In genomic region chr22:21624120-21624879, GRCh38 we compare ENCODE assay signal across 8 cellular contexts. TPM values are rescaled to one million over a fixed set of nuclear protein-coding genes. Genes with fewer than 3 reads are reported as not detected.
DNase-seq lines count a peak whose midpoint lies in the region; ATAC-seq and TF ChIP-seq lines count a peak whose summit lies in the region.

No MANE protein-coding gene starts in this region.

- ATAC-seq in activated T-cell treated with anti-CD3 and anti-CD28 coated beads, Interleukin-2, amount 50 U/mL, for 72 hours (replicated peaks in 1 of 2) = peak in 1 of 2 donors; percentile 10
- ATAC-seq in GM19324 (IDR thresholded peaks at IDR 0.05; ENCODE audit: low FRiP score, unreplicated experiment) = no peak

- H3K36me3 ChIP-seq in MG63 (peaks cover 46% of the 10 kb centered on the region), uterus (no peaks in the 10 kb centered on the region)

- DNase-seq in D341Med (ENCODE audit: low spot score) (peak; percentile 55), MG63 (peak; percentile 63), glutamatergic neuron (peak; percentile 68), NCI-H1092 (lab: John Stamatoyannopoulos, UW) (no peak), uterus (no peak)
- peak; percentile 47 to 53 for DNase-seq in activated T-cell treated with anti-CD3 and anti-CD28 coated beads, Interleukin-2, amount 50 U/mL, for 72 hours
- peak; percentile 15 for DNase-seq in stimulated activated CD8-positive, alpha-beta memory T cell treated with anti-CD3 and anti-CD28 coated beads, Interleukin-15, amount 100 ng/mL, for 1 hour (ENCODE audit: low read depth)

- H3K27me3 Mint-ChIP-seq in activated T-cell treated with anti-CD3 and anti-CD28 coated beads, Interleukin-2, amount 50 U/mL, for 72 hours (ENCODE audit: low read depth) = no peaks in the 10 kb centered on the region
- peaks cover 3% of the 10 kb centered on the region for H3K27me3 Mint-ChIP-seq in glutamatergic neuron (ENCODE audit: unreplicated experiment)

- H3K4me1 Mint-ChIP-seq in activated T-cell treated with anti-CD3 and anti-CD28 coated beads, Interleukin-2, amount 50 U/mL, for 72 hours (ENCODE audit: low read depth) = peaks cover 58% of the 10 kb centered on the region
- peaks cover 51% of the 10 kb centered on the region for H3K4me1 Mint-ChIP-seq in glutamatergic neuron (ENCODE audit: low read depth, unreplicated experiment)

- H3K4me3 ChIP-seq in MG63 (no peak overlapping the region), uterus (no peak overlapping the region)

- no peaks in the 10 kb centered on the region for H3K9me3 Mint-ChIP-seq in activated T-cell treated with anti-CD3 and anti-CD28 coated beads, Interleukin-2, amount 50 U/mL, for 72 hours
- H3K9me3 Mint-ChIP-seq in glutamatergic neuron (ENCODE audit: unreplicated experiment) = peaks cover 25% of the 10 kb centered on the region

- H3K27ac Mint-ChIP-seq in activated T-cell treated with anti-CD3 and anti-CD28 coated beads, Interleukin-2, amount 50 U/mL, for 72 hours = peak overlapping the region; percentile 84
- no peak overlapping the region for H3K27ac Mint-ChIP-seq in glutamatergic neuron (ENCODE audit: unreplicated experiment)

- no peaks in the 10 kb centered on the region for H3K27me3 ChIP-seq in MG63
- no peaks in the 10 kb centered on the region for H3K27me3 ChIP-seq in uterus

- H3K9me3 ChIP-seq in MG63 = no peaks in the 10 kb centered on the region
- H3K9me3 ChIP-seq in uterus = no peaks in the 10 kb centered on the region

- H3K36me3 Mint-ChIP-seq in activated T-cell treated with anti-CD3 and anti-CD28 coated beads, Interleukin-2, amount 50 U/mL, for 72 hours (ENCODE audit: insufficient read depth in 2 of 2) = peaks cover 2 to 23% of the 10 kb centered on the region in 2 donors
- H3K36me3 Mint-ChIP-seq in glutamatergic neuron (ENCODE audit: unreplicated experiment) = no peaks in the 10 kb centered on the region

- H3K27ac ChIP-seq in uterus = no peak overlapping the region

- TF ChIP-seq CTCF in glutamatergic neuron (IDR thresholded peaks at IDR 0.05; ENCODE audit: partially characterized antibody, unreplicated experiment) (peak; percentile 66), uterus (IDR thresholded peaks at IDR 0.05) (no peak)

- peaks cover 0 to 10% of the 10 kb centered on the region in 2 donors for H3K4me1 ChIP-seq in uterus

- H3K4me3 Mint-ChIP-seq in activated T-cell treated with anti-CD3 and anti-CD28 coated beads, Interleukin-2, amount 50 U/mL, for 72 hours = no peak overlapping the region
- no peak overlapping the region for H3K4me3 Mint-ChIP-seq in glutamatergic neuron (ENCODE audit: unreplicated experiment)

- intact Hi-C loops in uterus (cut with DNase I; ENCODE audit: low total_unique reads) = no loop called here

- TF ChIP-seq POLR2A in uterus (IDR thresholded peaks at IDR 0.05) = no peak

RNA-seq across cellular contexts. Expression of gene YDJC, which starts 5.5 kb away (rescaled TPM):
- 70.3 and 78.4 TPM in 2 replicates for total RNA-seq in MG63 (2014; rRNA removed; shearing (Covaris generic); ENCODE audit: low replicate concordance)
- total RNA-seq in activated T-cell treated with anti-CD3 and anti-CD28 coated beads, Interleukin-2, amount 50 U/mL, for 72 hours = 10 to 100 TPM; 39.7 to 48.8 TPM
- total RNA-seq in glutamatergic neuron (ENCODE audit: unreplicated experiment) (10.3 TPM), uterus (10 to 100 TPM; 10.9 to 42.5 (median 16.0) TPM)

RNA-seq across cellular contexts. Expression of gene CCDC116, which starts 8.3 kb away (rescaled TPM):
- not detected in 2 replicates for total RNA-seq in MG63 (2014; rRNA removed; shearing (Covaris generic); ENCODE audit: low replicate concordance)
- total RNA-seq in activated T-cell treated with anti-CD3 and anti-CD28 coated beads, Interleukin-2, amount 50 U/mL, for 72 hours = under 1 TPM; 0.22 to 0.51 TPM
- total RNA-seq in glutamatergic neuron (ENCODE audit: unreplicated experiment) = 0.71 TPM
- 1 to 10 TPM in 2 of 4 donors, not detected in 2; 1.5 to 3.5 TPM for total RNA-seq in uterus

RNA-seq across cellular contexts. Expression of gene SDF2L1, which starts 17.8 kb away (rescaled TPM):
- 13.9 and 40.9 TPM in 2 replicates for total RNA-seq in MG63 (2014; rRNA removed; shearing (Covaris generic); ENCODE audit: low replicate concordance)
- total RNA-seq in activated T-cell treated with anti-CD3 and anti-CD28 coated beads, Interleukin-2, amount 50 U/mL, for 72 hours = 10 to 100 TPM; 22.8 to 29.9 TPM
- total RNA-seq in glutamatergic neuron (ENCODE audit: unreplicated experiment) (24.0 TPM), uterus (10 to 100 TPM in 2 of 4 donors, 1 to 10 TPM in 2; 1.8 to 22.4 (median 11.3) TPM)

RNA-seq across cellular contexts. Expression of gene PPIL2, which starts 41.5 kb away (rescaled TPM):
- total RNA-seq in MG63 (2014; rRNA removed; shearing (Covaris generic); ENCODE audit: low replicate concordance) = 11.2 and 17.4 TPM in 2 replicates
- 10 to 100 TPM; 36.4 to 39.5 TPM for total RNA-seq in activated T-cell treated with anti-CD3 and anti-CD28 coated beads, Interleukin-2, amount 50 U/mL, for 72 hours
- total RNA-seq in glutamatergic neuron (ENCODE audit: unreplicated experiment) = 61.6 TPM
- total RNA-seq in uterus = 10 to 100 TPM in 2 of 4 donors, 1 to 10 TPM in 2; 5.6 to 37.9 (median 15.3) TPM

RNA-seq across cellular contexts. Expression of gene UBE2L3, which starts 56.8 kb away (rescaled TPM):
- total RNA-seq in MG63 (2014; rRNA removed; shearing (Covaris generic); ENCODE audit: low replicate concordance) = 35.8 and 37.1 TPM in 2 replicates
- 10 to 100 TPM; 42.7 to 43.5 TPM for total RNA-seq in activated T-cell treated with anti-CD3 and anti-CD28 coated beads, Interleukin-2, amount 50 U/mL, for 72 hours
- 55.9 TPM for total RNA-seq in glutamatergic neuron (ENCODE audit: unreplicated experiment)
- 10 to 100 TPM; 12.1 to 41.6 (median 24.1) TPM for total RNA-seq in uterus

Comparison
In these comparisons a context has a peak if more than half of its experiments do, and no peak if none do; other contexts are left out.
1. DNase-seq: peak in D341Med (single experiment), MG63 (single experiment), activated T-cell treated with anti-CD3 and anti-CD28 coated beads, Interleukin-2, amount 50 U/mL, for 72 hours (2 of 2), glutamatergic neuron (single experiment) and stimulated activated CD8-positive, alpha-beta memory T cell treated with anti-CD3 and anti-CD28 coated beads, Interleukin-15, amount 100 ng/mL, for 1 hour (single experiment); none in NCI-H1092 (single experiment) and uterus (0 of 2).